In genomic region chr2:205902041-205902898, GRCh38 we compare ENCODE assay signal across 2 cellular contexts.
TF ChIP-seq lines count a peak whose summit lies in the region.

No MANE protein-coding gene starts in this region.

TF ChIP-seq in K562, 482 proteins besides CTCF, POLR2A, EP300 and RAD21 (continued from another document and continues in another):
- TF ChIP-seq CHD7 (IDR thresholded peaks at IDR 0.05; ENCODE audit: low read depth, low read length) (no peak), ZNF764 (CRISPR knock-in tag; IDR thresholded peaks at IDR 0.05; ENCODE audit: low read depth) (no peak), ATF1 (CRISPR knock-in tag; IDR thresholded peaks at IDR 0.05) (no peak), ATF1 (tag; IDR thresholded peaks at IDR 0.05) (peak; percentile 75), TAF9B (IDR thresholded peaks at IDR 0.05; ENCODE audit: partially characterized antibody) (peak; percentile 32), L3MBTL2 (IDR thresholded peaks at IDR 0.05) (peak; percentile 31), ZNF408 (CRISPR knock-in tag; IDR thresholded peaks at IDR 0.05; ENCODE audit: low read depth) (no peak), BCL6 (CRISPR knock-in tag; IDR thresholded peaks at IDR 0.05) (no peak), ZNF124 (CRISPR knock-in tag; IDR thresholded peaks at IDR 0.05) (no peak), JUNB (CRISPR knock-in tag; conservative IDR thresholded peaks at IDR 0.05) (peak; percentile 70; the same call in 1 of the 2 replicates), ARID1B (IDR thresholded peaks at IDR 0.05) (peak; percentile 74), HSF4 (CRISPR knock-in tag; IDR thresholded peaks at IDR 0.05; ENCODE audit: borderline replicate concordance) (no peak), NCOA1 (IDR thresholded peaks at IDR 0.05; ENCODE audit: low read depth) (no peak), CREB1 (IDR thresholded peaks at IDR 0.05) (0 out of 2 replicates have a peak, but pooled peaks have one; percentile 14), CREB1 (CRISPR knock-in tag; IDR thresholded peaks at IDR 0.05) (no peak), JUND (IDR thresholded peaks at IDR 0.05; ENCODE audit: borderline replicate concordance, low read depth, low read length) (peak; percentile 89), JUND (tag; IDR thresholded peaks at IDR 0.05; ENCODE audit: borderline replicate concordance, low read depth, low read length) (peak; percentile 96), EGR1 (conservative IDR thresholded peaks at IDR 0.05) (no peak), ZNF311 (CRISPR knock-in tag; IDR thresholded peaks at IDR 0.05) (no peak)
- TF ChIP-seq, protein P1, sequence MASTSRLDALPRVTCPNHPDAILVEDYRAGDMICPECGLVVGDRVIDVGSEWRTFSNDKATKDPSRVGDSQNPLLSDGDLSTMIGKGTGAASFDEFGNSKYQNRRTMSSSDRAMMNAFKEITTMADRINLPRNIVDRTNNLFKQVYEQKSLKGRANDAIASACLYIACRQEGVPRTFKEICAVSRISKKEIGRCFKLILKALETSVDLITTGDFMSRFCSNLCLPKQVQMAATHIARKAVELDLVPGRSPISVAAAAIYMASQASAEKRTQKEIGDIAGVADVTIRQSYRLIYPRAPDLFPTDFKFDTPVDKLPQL (IDR thresholded peaks at IDR 0.05; ENCODE audit: extremely low read depth, insufficient read length): no peak

TF ChIP-seq in HepG2, 621 proteins besides CTCF, POLR2A, EP300 and RAD21 (continued from another document and continues in another):
- TF ChIP-seq HIC2 (CRISPR knock-in tag; IDR thresholded peaks at IDR 0.05; ENCODE audit: low read depth) (no peak), SMAD1 (CRISPR knock-in tag; IDR thresholded peaks at IDR 0.05; ENCODE audit: borderline replicate concordance, low read depth) (no peak), ZNF431 (CRISPR knock-in tag; IDR thresholded peaks at IDR 0.05; ENCODE audit: borderline replicate concordance, low read depth) (no peak), ZNF687 (CRISPR knock-in tag; IDR thresholded peaks at IDR 0.05) (no peak), TSC22D2 (CRISPR knock-in tag; IDR thresholded peaks at IDR 0.05; ENCODE audit: borderline replicate concordance) (no peak), PRMT3 (CRISPR knock-in tag; IDR thresholded peaks at IDR 0.05; ENCODE audit: borderline replicate concordance, low read depth) (no peak), RARA (CRISPR knock-in tag; IDR thresholded peaks at IDR 0.05) (peak; percentile 95), ZNF619 (CRISPR knock-in tag; IDR thresholded peaks at IDR 0.05) (no peak), RCOR2 (CRISPR knock-in tag; IDR thresholded peaks at IDR 0.05) (no peak), ZNF782 (CRISPR knock-in tag; IDR thresholded peaks at IDR 0.05; ENCODE audit: borderline replicate concordance) (no peak), CREM (IDR thresholded peaks at IDR 0.05) (0 out of 2 replicates have a peak, but pooled peaks have one; percentile 22), CREM (CRISPR knock-in tag; IDR thresholded peaks at IDR 0.05) (no peak), SMAD3 (CRISPR knock-in tag; IDR thresholded peaks at IDR 0.05) (no peak), GATAD2A (CRISPR knock-in tag; IDR thresholded peaks at IDR 0.05) (peak; percentile 57), CBFB (CRISPR knock-in tag; IDR thresholded peaks at IDR 0.05) (no peak), PATZ1 (CRISPR knock-in tag; IDR thresholded peaks at IDR 0.05) (no peak), MAFF (IDR thresholded peaks at IDR 0.05; ENCODE audit: low read depth, low read length) (no peak), ZNF773 (CRISPR knock-in tag; IDR thresholded peaks at IDR 0.05; ENCODE audit: borderline replicate concordance) (no peak), MTA1 (CRISPR knock-in tag; IDR thresholded peaks at IDR 0.05; ENCODE audit: borderline replicate concordance) (no peak), ATF7 (IDR thresholded peaks at IDR 0.05) (peak; percentile 95), ATF7 (CRISPR knock-in tag; IDR thresholded peaks at IDR 0.05) (no peak)
- TF ChIP-seq, protein P2, sequence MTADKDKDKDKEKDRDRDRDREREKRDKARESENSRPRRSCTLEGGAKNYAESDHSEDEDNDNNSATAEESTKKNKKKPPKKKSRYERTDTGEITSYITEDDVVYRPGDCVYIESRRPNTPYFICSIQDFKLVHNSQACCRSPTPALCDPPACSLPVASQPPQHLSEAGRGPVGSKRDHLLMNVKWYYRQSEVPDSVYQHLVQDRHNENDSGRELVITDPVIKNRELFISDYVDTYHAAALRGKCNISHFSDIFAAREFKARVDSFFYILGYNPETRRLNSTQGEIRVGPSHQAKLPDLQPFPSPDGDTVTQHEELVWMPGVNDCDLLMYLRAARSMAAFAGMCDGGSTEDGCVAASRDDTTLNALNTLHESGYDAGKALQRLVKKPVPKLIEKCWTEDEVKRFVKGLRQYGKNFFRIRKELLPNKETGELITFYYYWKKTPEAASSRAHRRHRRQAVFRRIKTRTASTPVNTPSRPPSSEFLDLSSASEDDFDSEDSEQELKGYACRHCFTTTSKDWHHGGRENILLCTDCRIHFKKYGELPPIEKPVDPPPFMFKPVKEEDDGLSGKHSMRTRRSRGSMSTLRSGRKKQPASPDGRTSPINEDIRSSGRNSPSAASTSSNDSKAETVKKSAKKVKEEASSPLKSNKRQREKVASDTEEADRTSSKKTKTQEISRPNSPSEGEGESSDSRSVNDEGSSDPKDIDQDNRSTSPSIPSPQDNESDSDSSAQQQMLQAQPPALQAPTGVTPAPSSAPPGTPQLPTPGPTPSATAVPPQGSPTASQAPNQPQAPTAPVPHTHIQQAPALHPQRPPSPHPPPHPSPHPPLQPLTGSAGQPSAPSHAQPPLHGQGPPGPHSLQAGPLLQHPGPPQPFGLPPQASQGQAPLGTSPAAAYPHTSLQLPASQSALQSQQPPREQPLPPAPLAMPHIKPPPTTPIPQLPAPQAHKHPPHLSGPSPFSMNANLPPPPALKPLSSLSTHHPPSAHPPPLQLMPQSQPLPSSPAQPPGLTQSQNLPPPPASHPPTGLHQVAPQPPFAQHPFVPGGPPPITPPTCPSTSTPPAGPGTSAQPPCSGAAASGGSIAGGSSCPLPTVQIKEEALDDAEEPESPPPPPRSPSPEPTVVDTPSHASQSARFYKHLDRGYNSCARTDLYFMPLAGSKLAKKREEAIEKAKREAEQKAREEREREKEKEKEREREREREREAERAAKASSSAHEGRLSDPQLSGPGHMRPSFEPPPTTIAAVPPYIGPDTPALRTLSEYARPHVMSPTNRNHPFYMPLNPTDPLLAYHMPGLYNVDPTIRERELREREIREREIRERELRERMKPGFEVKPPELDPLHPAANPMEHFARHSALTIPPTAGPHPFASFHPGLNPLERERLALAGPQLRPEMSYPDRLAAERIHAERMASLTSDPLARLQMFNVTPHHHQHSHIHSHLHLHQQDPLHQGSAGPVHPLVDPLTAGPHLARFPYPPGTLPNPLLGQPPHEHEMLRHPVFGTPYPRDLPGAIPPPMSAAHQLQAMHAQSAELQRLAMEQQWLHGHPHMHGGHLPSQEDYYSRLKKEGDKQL (CRISPR knock-in tag; IDR thresholded peaks at IDR 0.05; ENCODE audit: low read depth): peak; percentile 55; the same call in 1 of the 2 replicates
- TF ChIP-seq, protein P3, sequence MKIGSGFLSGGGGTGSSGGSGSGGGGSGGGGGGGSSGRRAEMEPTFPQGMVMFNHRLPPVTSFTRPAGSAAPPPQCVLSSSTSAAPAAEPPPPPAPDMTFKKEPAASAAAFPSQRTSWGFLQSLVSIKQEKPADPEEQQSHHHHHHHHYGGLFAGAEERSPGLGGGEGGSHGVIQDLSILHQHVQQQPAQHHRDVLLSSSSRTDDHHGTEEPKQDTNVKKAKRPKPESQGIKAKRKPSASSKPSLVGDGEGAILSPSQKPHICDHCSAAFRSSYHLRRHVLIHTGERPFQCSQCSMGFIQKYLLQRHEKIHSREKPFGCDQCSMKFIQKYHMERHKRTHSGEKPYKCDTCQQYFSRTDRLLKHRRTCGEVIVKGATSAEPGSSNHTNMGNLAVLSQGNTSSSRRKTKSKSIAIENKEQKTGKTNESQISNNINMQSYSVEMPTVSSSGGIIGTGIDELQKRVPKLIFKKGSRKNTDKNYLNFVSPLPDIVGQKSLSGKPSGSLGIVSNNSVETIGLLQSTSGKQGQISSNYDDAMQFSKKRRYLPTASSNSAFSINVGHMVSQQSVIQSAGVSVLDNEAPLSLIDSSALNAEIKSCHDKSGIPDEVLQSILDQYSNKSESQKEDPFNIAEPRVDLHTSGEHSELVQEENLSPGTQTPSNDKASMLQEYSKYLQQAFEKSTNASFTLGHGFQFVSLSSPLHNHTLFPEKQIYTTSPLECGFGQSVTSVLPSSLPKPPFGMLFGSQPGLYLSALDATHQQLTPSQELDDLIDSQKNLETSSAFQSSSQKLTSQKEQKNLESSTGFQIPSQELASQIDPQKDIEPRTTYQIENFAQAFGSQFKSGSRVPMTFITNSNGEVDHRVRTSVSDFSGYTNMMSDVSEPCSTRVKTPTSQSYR (CRISPR knock-in tag; IDR thresholded peaks at IDR 0.05; ENCODE audit: borderline replicate concordance): no peak
- TF ChIP-seq, protein P4, sequence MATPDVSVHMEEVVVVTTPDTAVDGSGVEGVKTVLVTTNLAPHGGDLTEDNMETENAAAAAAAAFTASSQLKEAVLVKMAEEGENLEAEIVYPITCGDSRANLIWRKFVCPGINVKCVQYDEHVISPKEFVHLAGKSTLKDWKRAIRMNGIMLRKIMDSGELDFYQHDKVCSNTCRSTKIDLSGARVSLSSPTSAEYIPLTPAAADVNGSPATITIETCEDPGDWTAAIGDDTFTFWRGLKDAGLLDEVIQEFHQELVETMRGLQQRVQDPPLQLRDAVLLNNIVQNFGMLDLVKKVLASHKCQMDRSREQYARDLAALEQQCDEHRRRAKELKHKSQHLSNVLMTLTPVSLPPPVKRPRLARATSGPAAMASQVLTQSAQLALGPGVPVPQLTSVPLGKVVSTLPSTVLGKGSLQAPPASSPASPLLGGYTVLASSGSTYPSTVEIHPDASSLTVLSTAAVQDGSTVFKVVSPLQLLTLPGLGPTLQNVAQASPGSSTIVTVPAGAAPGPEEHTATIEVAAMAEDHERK (CRISPR knock-in tag; IDR thresholded peaks at IDR 0.05; ENCODE audit: low read depth): no peak
